In genomic region chr17:1563786-1564613, GRCh38 we compare ENCODE assay signal across 1 cellular context.
TF ChIP-seq lines count a peak whose summit lies in the region.

No MANE protein-coding gene starts in this region.

TF ChIP-seq in IMR-90, 13 proteins besides CTCF, POLR2A, EP300 and RAD21:
- TF ChIP-seq MAFK (IDR thresholded peaks at IDR 0.05; ENCODE audit: low read depth, low read length) = no peak
- TF ChIP-seq SMC3 (IDR thresholded peaks at IDR 0.05; ENCODE audit: low read depth, low read length) = no peak
- no peak for TF ChIP-seq RFX5 (IDR thresholded peaks at IDR 0.05; ENCODE audit: low read depth, low read length)
- TF ChIP-seq, protein P1, sequence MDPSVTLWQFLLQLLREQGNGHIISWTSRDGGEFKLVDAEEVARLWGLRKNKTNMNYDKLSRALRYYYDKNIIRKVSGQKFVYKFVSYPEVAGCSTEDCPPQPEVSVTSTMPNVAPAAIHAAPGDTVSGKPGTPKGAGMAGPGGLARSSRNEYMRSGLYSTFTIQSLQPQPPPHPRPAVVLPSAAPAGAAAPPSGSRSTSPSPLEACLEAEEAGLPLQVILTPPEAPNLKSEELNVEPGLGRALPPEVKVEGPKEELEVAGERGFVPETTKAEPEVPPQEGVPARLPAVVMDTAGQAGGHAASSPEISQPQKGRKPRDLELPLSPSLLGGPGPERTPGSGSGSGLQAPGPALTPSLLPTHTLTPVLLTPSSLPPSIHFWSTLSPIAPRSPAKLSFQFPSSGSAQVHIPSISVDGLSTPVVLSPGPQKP (IDR thresholded peaks at IDR 0.05; ENCODE audit: borderline replicate concordance, low read depth, low read length) = no peak
- TF ChIP-seq FOS (IDR thresholded peaks at IDR 0.05; ENCODE audit: low read depth, low read length) = no peak
- no peak for TF ChIP-seq MXI1 (IDR thresholded peaks at IDR 0.05; ENCODE audit: borderline replicate concordance, low read depth, low read length)
- no peak for TF ChIP-seq CEBPB (IDR thresholded peaks at IDR 0.05; ENCODE audit: low read depth, low read length)
- no peak for TF ChIP-seq NFE2L2 (IDR thresholded peaks at IDR 0.05; ENCODE audit: low read depth, low read length)
- no peak for TF ChIP-seq USF2 (IDR thresholded peaks at IDR 0.05; ENCODE audit: low read depth, low read length)
- TF ChIP-seq MAZ (IDR thresholded peaks at IDR 0.05; ENCODE audit: borderline replicate concordance, low read depth, low read length) = no peak
- no peak for TF ChIP-seq RCOR1 (IDR thresholded peaks at IDR 0.05; ENCODE audit: insufficient replicate concordance, low read length)
- TF ChIP-seq CHD1 (IDR thresholded peaks at IDR 0.05; ENCODE audit: low read depth, low read length) = no peak
- TF ChIP-seq BHLHE40 (IDR thresholded peaks at IDR 0.05; ENCODE audit: low read depth, low read length) = no peak
